ENCODE assay signal across 8 cellular contexts in the genomic region with DNA sequence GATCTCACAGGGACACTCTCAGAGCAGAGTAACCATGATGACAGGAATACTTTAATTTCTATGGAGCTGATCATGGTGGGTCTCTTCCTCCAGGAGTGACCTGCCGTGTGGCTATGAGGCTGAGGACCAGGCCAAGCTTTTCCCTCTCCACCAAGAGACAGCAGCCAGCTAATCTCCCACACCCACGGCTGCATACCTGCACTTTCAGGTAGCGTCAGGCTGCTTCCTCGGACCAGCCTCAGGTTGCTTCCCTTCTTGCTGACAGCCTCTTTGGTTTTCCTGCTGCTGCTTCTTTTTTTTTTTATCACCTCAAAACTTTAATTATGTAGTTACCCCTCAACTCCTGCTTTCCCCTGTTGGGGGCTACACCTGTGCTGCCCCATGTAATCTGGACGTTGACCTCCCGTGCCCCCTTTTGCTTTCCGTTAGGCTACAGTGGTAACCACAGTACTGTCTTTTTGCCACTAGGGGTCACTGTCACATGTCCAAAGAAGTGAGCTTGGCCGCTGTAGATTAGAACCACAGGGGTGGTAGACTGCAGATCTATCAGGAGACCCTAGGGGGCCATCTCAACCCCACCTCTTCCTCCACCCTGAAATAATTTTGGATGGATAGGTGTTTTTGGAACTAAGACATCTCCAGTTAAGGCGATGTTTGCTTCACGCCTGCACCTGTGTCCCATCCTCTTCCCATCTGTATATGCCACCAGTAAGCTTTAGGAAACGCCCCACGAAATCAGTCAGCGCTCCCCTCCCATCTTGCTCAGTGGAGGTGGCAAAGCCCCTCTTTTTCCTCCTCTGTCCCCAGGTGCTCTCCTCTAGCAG.
DNase-seq lines count a peak whose midpoint lies in the region; ATAC-seq lines count a peak whose summit lies in the region.

No MANE protein-coding gene starts in this region.

- DNase-seq in CD1c-positive myeloid dendritic cell (ENCODE audit: extremely low spot score) (peak; percentile 86), GM19240 (ENCODE audit: insufficient read length, low spot score) (peak; percentile 85), NCI-H345 treated with DMSO at 0.1 percent for 48 hours (lab: John Stamatoyannopoulos, UW; ENCODE audit: unreplicated experiment) (peak; percentile 45), caudate nucleus (lab: John Stamatoyannopoulos, UW) (peak in 44 of 61 donors; percentile 4 to 82 (median 44)), kidney tubule cell (ENCODE audit: low spot score) (peak; percentile 79)
- peak; percentile 20 to 49 (median 33) for DNase-seq in activated CD4-positive, CD25-positive, alpha-beta regulatory T cell (lab: John Stamatoyannopoulos, UW)
- DNase-seq in stimulated activated CD4-positive, alpha-beta T cell treated with anti-CD3 and anti-CD28 coated beads, Interleukin-4, amount 100 ng/mL, for 1 hour = peak; percentile 43

- ATAC-seq in HG03342 (IDR thresholded peaks at IDR 0.05; ENCODE audit: unreplicated experiment) = peak; percentile 96

- no peak overlapping the region for H3K27ac ChIP-seq in caudate nucleus (ENCODE audit: low read depth, low read length)

Comparison
In these comparisons a context has a peak if more than half of its experiments do, and no peak if none do; other contexts are left out.
1. DNase-seq: peak in every context shown above with its lines; median percentile 86 in CD1c-positive myeloid dendritic cell; 85 in GM19240; 79 in kidney tubule cell; 45 in NCI-H345 treated with DMSO at 0.1 percent for 48 hours; 44 in caudate nucleus; 43 in stimulated activated CD4-positive, alpha-beta T cell treated with anti-CD3 and anti-CD28 coated beads, Interleukin-4, amount 100 ng/mL, for 1 hour; 33 in activated CD4-positive, CD25-positive, alpha-beta regulatory T cell.